In the genomic region with DNA sequence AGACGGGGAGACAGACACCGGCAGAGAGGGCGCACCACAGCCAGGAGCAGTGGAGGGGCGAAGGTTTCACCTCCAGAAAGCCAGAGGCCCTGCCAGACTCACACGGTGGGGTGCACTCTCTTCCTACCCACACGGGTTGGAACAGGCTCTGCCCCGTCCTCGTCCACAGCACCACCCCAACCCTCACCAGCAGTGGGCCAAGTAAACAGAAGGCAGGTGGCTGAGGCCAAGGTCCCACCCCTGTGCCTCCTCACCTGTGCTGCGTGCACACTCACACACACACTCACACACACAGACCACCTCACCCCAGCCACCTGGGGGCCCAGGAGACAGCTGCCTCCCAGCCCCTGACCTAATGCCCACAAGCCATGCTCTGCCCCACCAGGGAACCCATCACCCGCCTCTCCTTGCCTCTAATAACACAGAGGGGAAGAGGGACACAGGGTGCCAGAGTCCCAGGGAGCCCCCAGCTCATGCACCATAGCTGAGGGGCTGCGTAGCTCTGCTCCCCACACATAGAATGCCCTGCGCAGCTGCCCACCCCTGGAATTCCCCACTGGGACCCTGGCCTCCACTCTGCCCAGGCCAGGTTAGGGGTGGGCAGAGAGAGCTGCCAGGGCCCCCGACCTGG, we compare ENCODE assay signal across 9 cellular contexts. TPM values are rescaled to one million over a fixed set of nuclear protein-coding genes. Genes with fewer than 3 reads are reported as not detected.
DNase-seq lines count a peak whose midpoint lies in the region; ATAC-seq, FAIRE-seq and TF ChIP-seq lines count a peak whose summit lies in the region.
"Had no signal": no experiment of that assay in that cellular context is flagged by ENCODE, and none has a peak within 500 bp of the region (broad histone marks: within the 10 kb centered on the region; RNA-seq: fewer than 3 reads in every experiment).

No MANE protein-coding gene starts in this region.

- in situ Hi-C loops in HepG2 (cut with HindIII; ENCODE audit: extremely low pct_ligation_motif_present, low pct_unique_long_range_greater_than_20kb), result no loop called here

- ATAC-seq in HepG2, result no peak

- H3K4me3 ChIP-seq in HFF-Myc (replicated peaks; ENCODE audit: low read depth, low read length) (0 out of 2 replicates have a peak overlapping the region, but pooled peaks have one; percentile 3), HepG2 (replicated peaks in 1 of 3; ENCODE audit: insufficient read depth in 1 of 3, low read depth in 2 of 3, low read length in 3 of 3) (peak overlapping the region; percentile 22 to 100 (median 42)), stomach (peak overlapping the region; percentile 19 to 92 (median 62))
- H3K4me3 ChIP-seq in CD4-positive, alpha-beta memory T cell (ENCODE audit: low read length in 2 of 2), result no peak overlapping the region

- no peak for TF ChIP-seq RAD21 in HepG2 (CRISPR knock-in tag; IDR thresholded peaks at IDR 0.05)

- H3K4me1 Mint-ChIP-seq in CD4-positive, alpha-beta memory T cell, result peaks cover 14 to 47% (median 31%) of the 10 kb centered on the region in 4 donors

- H3K27ac Mint-ChIP-seq in CD4-positive, alpha-beta memory T cell, result peak overlapping the region in 1 of 7 donors; percentile 79

- H3K27me3 Mint-ChIP-seq in CD4-positive, alpha-beta memory T cell, result no peaks in the 10 kb centered on the region

- no peaks in the 10 kb centered on the region; a peak in 1 of 5 replicates for H3K27me3 ChIP-seq in HepG2 (ENCODE audit: control insufficient read depth in 1 of 2, insufficient read depth in 2 of 2, low read length in 2 of 2)
- no peaks in the 10 kb centered on the region for H3K27me3 ChIP-seq in stomach
- no peaks in the 10 kb centered on the region for H3K27me3 ChIP-seq in CD4-positive, alpha-beta memory T cell (ENCODE audit: insufficient read depth, low read length)

- POLR2A ChIA-PET in HepG2 (lab: Yijun Ruan, JAX), result interaction anchor here (0.5 to 4.4 kb wide), 6 partner anchors 9 to 31 kb away, joined by 3 to 45 read pairs (median 4); a partner anchor contains a TSS
- POLR2A ChIA-PET in CD4-positive, alpha-beta memory T cell (lab: Charles Lee; ENCODE audit: partially characterized antibody), result interaction anchor here (1.0 to 1.2 kb wide), 2 partner anchors 31 to 32 kb away, joined by 5 read pairs; a partner anchor contains a TSS

- TF ChIP-seq POLR2A in HepG2 (IDR thresholded peaks at IDR 0.05; ENCODE audit: insufficient read depth in 1 of 2, low read depth in 2 of 2, low read length in 2 of 2) (peak in 1 of 2 experiments; percentile 63; a peak in 2 of 4 replicates), stomach (IDR thresholded peaks at IDR 0.05) (no peak)

- CTCF ChIA-PET in HepG2 (lab: Yijun Ruan, JAX; ENCODE audit: low intra/inter-chr PET ratio, low total read pairs), result no interaction called here
- CTCF ChIA-PET in CD4-positive, alpha-beta memory T cell (lab: Charles Lee; ENCODE audit: partially characterized antibody), result interaction anchor here (5.3 kb wide), 1 partner anchor 24 kb away, joined by 18 read pairs; no protein-coding TSS in a partner anchor

- H3K27ac ChIP-seq in caudate nucleus (ENCODE audit: low read depth, low read length) (peak overlapping the region; percentile 77), HepG2 (ENCODE audit: extremely low read length, insufficient read depth, low read length) (peak overlapping the region; percentile 88), stomach (peak overlapping the region; percentile 93 to 98 (median 96))
- no peak overlapping the region for H3K27ac ChIP-seq in CD4-positive, alpha-beta memory T cell (ENCODE audit: low read depth, low read length)

- DNase-seq in HFF-Myc (ENCODE audit: extremely low read depth, low read depth), result no peak
- peak in 1 of 61 donors; percentile 37 for DNase-seq in caudate nucleus (lab: John Stamatoyannopoulos, UW)
- DNase-seq in HepG2 (ENCODE audit: low spot score), result no peak
- peak; percentile 70 for DNase-seq in stomach
- no peak for DNase-seq in NCI-H748 (lab: John Stamatoyannopoulos, UW; ENCODE audit: unreplicated experiment)
- no peak for DNase-seq in CD4-positive, alpha-beta memory T cell
- DNase-seq in NCI-H524 (lab: John Stamatoyannopoulos, UW), result no peak
- no peak for DNase-seq in A172 (ENCODE audit: low spot score)
- DNase-seq: stimulated activated CD8-positive, alpha-beta memory T cell treated with anti-CD3 and anti-CD28 coated beads, Interleukin-4, amount 100 ng/mL, for 48 hours had no signal

- H3K79me2 ChIP-seq in HepG2 (ENCODE audit: insufficient read depth, low read length), result peaks cover 67% of the 10 kb centered on the region

- TF ChIP-seq CTCF in HFF-Myc (IDR thresholded peaks at IDR 0.05; ENCODE audit: low read depth, low read length, missing control alignments) (no peak), HepG2 (CRISPR knock-in tag; IDR thresholded peaks at IDR 0.05) (peak; percentile 18; the same call in 1 of the 2 replicates), stomach (IDR thresholded peaks at IDR 0.05) (no peak)

- 66% methylated on average over 5 of the region's 13 CpGs for WGBS in HepG2 (ENCODE audit: low lambda C conversion rate)
- 21 to 38% (median 26%) methylated on average over 6 to 13 of the region's 13 CpGs for WGBS in stomach, 5 donors

- peaks cover 0 to 2% of the 10 kb centered on the region in 2 donors for H3K36me3 Mint-ChIP-seq in CD4-positive, alpha-beta memory T cell

- no peak for TF ChIP-seq EP300 in HepG2 (IDR thresholded peaks at IDR 0.05; ENCODE audit: low read depth in 2 of 2, low read length in 2 of 2)
- no peak for TF ChIP-seq EP300 in HepG2 (CRISPR knock-in tag; IDR thresholded peaks at IDR 0.05; ENCODE audit: borderline replicate concordance)
- no peak for TF ChIP-seq EP300 in stomach (IDR thresholded peaks at IDR 0.05)

- peak overlapping the region in 2 of 8 donors; percentile 10 to 42 for H3K4me3 Mint-ChIP-seq in CD4-positive, alpha-beta memory T cell

- peaks cover 82% of the 10 kb centered on the region for H3K4me1 ChIP-seq in HepG2 (ENCODE audit: insufficient read depth, low read length)
- H3K4me1 ChIP-seq in stomach, result peaks cover 76 to 82% (median 80%) of the 10 kb centered on the region in 4 donors
- H3K4me1 ChIP-seq in CD4-positive, alpha-beta memory T cell (ENCODE audit: insufficient read depth, low read length), result peaks cover 50% of the 10 kb centered on the region

- no peaks in the 10 kb centered on the region for H3K9me3 ChIP-seq in HepG2 (ENCODE audit: low read length)
- H3K9me3 ChIP-seq in stomach, result no peaks in the 10 kb centered on the region
- no peaks in the 10 kb centered on the region for H3K9me3 ChIP-seq in CD4-positive, alpha-beta memory T cell (ENCODE audit: control insufficient read depth in 1 of 2, low read length in 2 of 2)

- intact Hi-C loops in HepG2 (cut with micrococcal nuclease; ENCODE audit: unreplicated experiment) (loop anchor here (10.0 kb wide), 2 partner anchors 159 to 209 kb away; a partner anchor contains a TSS), stomach (cut with DNase I; ENCODE audit: low total_unique reads) (no loop called here)
- intact Hi-C loops in CD4-positive, alpha-beta memory T cell (cut with micrococcal nuclease), result no loop called here

- peaks cover 10% of the 10 kb centered on the region; the same call in 1 of the 2 replicates for H4K20me1 ChIP-seq in HepG2 (ENCODE audit: insufficient read depth, low read length)

- no peak for FAIRE-seq in HepG2 (lab: Jason Lieb, UNC)

- H3K4me2 ChIP-seq in HepG2 (ENCODE audit: low read depth, low read length), result peak overlapping the region; percentile 96

- H3K9ac ChIP-seq in HepG2 (ENCODE audit: insufficient read depth, low read depth, low read length), result peak overlapping the region; percentile 98

- peaks cover 0 to 2% (median 0%) of the 10 kb centered on the region in 8 donors for H3K9me3 Mint-ChIP-seq in CD4-positive, alpha-beta memory T cell

- BruUV-seq in HepG2 (replicated peaks; lab: Mats Ljungman, UMichigan), result no TSS peak

- no peaks in the 10 kb centered on the region; a peak in 2 of 5 replicates for H3K36me3 ChIP-seq in HepG2 (replicated peaks in 1 of 2; ENCODE audit: control insufficient read depth in 1 of 2, insufficient read depth in 2 of 2, low read length in 2 of 2)
- no peaks in the 10 kb centered on the region for H3K36me3 ChIP-seq in stomach
- no peaks in the 10 kb centered on the region for H3K36me3 ChIP-seq in CD4-positive, alpha-beta memory T cell (ENCODE audit: insufficient read depth, low read length)

- no peak overlapping the region for H2AFZ ChIP-seq in HepG2 (ENCODE audit: low read length)

RNA-seq across cellular contexts. Expression of a gene that starts 3.1 kb away (rescaled TPM):
- total RNA-seq in HepG2 (2016; rRNA removed; fragmentation: Illumina TruSeq; extraction: Trizol), result 31.5 and 32.4 TPM in 2 replicates
- 9.5 and 9.9 TPM in 2 replicates for total RNA-seq in HepG2 (2016; cell fraction: cytosol; rRNA removed; fragmentation: Illumina TruSeq; extraction: Trizol; ENCODE audit: low read depth)
- 27.7 and 33.5 TPM in 2 replicates for total RNA-seq in HepG2 (2016; cell fraction: insoluble cytoplasmic fraction; rRNA removed; fragmentation: Illumina TruSeq; extraction: Trizol)
- 19.2 and 24.7 TPM in 2 replicates for total RNA-seq in HepG2 (2016; cell fraction: membrane; rRNA removed; fragmentation: Illumina TruSeq; extraction: Trizol)
- total RNA-seq in HepG2 (2016; cell fraction: nucleus; rRNA removed; fragmentation: Illumina TruSeq; extraction: Trizol), result 26.9 and 30.5 TPM in 2 replicates
- polyA plus RNA-seq in HepG2 (2011; rRNA removed), result 305 and 347 TPM in 2 replicates
- 171 and 227 TPM in 2 replicates for polyA plus RNA-seq in HepG2 (2011; cell fraction: cytosol; rRNA removed)
- polyA plus RNA-seq in HepG2 (2011; cell fraction: nucleus; rRNA removed), result 180 and 209 TPM in 2 replicates
- 258 and 265 TPM in 2 replicates for polyA plus RNA-seq in HepG2 (2012)
- 41.8 and 43.2 TPM in 2 replicates for polyA plus RNA-seq in HepG2 (2016; cell fraction: cytosol; fragmentation: Illumina TruSeq; extraction: Trizol; ENCODE audit: low read depth)
- polyA plus RNA-seq in HepG2 (2016; cell fraction: insoluble cytoplasmic fraction; fragmentation: Illumina TruSeq; extraction: Trizol; ENCODE audit: low read depth), result 103 and 141 TPM in 2 replicates
- polyA plus RNA-seq in HepG2 (2016; cell fraction: membrane; fragmentation: Illumina TruSeq; extraction: Trizol; ENCODE audit: low read depth), result 69.2 and 69.5 TPM in 2 replicates
- polyA plus RNA-seq in HepG2 (2016; cell fraction: nucleus; fragmentation: Illumina TruSeq; extraction: Trizol; ENCODE audit: insufficient read depth, low read depth), result 118 and 123 TPM in 2 replicates
- 63.4 and 306 TPM in 2 replicates for polyA minus RNA-seq in HepG2 (2011; rRNA and poly(A)+ RNA removed; ENCODE audit: low replicate concordance)
- polyA minus RNA-seq in HepG2 (2011; cell fraction: cytosol; rRNA and poly(A)+ RNA removed), result 173 and 208 TPM in 2 replicates
- 50.5 and 63.4 TPM in 2 replicates for polyA minus RNA-seq in HepG2 (2011; cell fraction: nucleus; rRNA and poly(A)+ RNA removed)
- total RNA-seq in stomach, result 100 to 1,000 TPM in 2 of 5 donors, 10 to 100 TPM in 3; 33.6 to 156 (median 44.6) TPM
- polyA plus RNA-seq in stomach, result 100 to 1,000 TPM in 1 of 3 donors, 10 to 100 TPM in 2; 75.6 to 116 (median 88.5) TPM
- 10 to 100 TPM; 42.7 to 43.2 TPM for total RNA-seq in CD4-positive, alpha-beta memory T cell
- 10 to 100 TPM; 46.4 to 91.1 TPM for polyA plus RNA-seq in CD4-positive, alpha-beta memory T cell
- 45.9 and 57.1 TPM in 2 replicates for total RNA-seq in A172 (2014; rRNA removed; shearing (Covaris generic))

RNA-seq across cellular contexts. Expression of a gene that starts 5.7 kb away (rescaled TPM):
- total RNA-seq in HepG2 (2016; rRNA removed; fragmentation: Illumina TruSeq; extraction: Trizol) (0.97 TPM in 1 of 2 replicates, not detected in the other), stomach (under 1 TPM in 1 of 5 donors, not detected in 4; 0.73 TPM)
- 0.35 TPM in 1 of 2 replicates, not detected in the other for total RNA-seq in HepG2 (2016; cell fraction: cytosol; rRNA removed; fragmentation: Illumina TruSeq; extraction: Trizol; ENCODE audit: low read depth)
- total RNA-seq in HepG2 (2016; cell fraction: insoluble cytoplasmic fraction; rRNA removed; fragmentation: Illumina TruSeq; extraction: Trizol), result 0.58 TPM in 1 of 2 replicates, not detected in the other
- not detected in 2 replicates for total RNA-seq in HepG2 (2016; cell fraction: membrane; rRNA removed; fragmentation: Illumina TruSeq; extraction: Trizol)
- total RNA-seq in HepG2 (2016; cell fraction: nucleus; rRNA removed; fragmentation: Illumina TruSeq; extraction: Trizol), result 0.69 and 1.2 TPM in 2 replicates
- polyA plus RNA-seq in HepG2 (2011; rRNA removed) (0.40 and 0.50 TPM in 2 replicates), stomach (not detected)
- not detected in 2 replicates for polyA plus RNA-seq in HepG2 (2011; cell fraction: cytosol; rRNA removed)
- 0.40 and 1.1 TPM in 2 replicates for polyA plus RNA-seq in HepG2 (2011; cell fraction: nucleus; rRNA removed)
- 0.21 TPM in 1 of 2 replicates, not detected in the other for polyA plus RNA-seq in HepG2 (2012)
- polyA plus RNA-seq in HepG2 (2016; cell fraction: cytosol; fragmentation: Illumina TruSeq; extraction: Trizol; ENCODE audit: low read depth), result not detected in 2 replicates
- polyA plus RNA-seq in HepG2 (2016; cell fraction: insoluble cytoplasmic fraction; fragmentation: Illumina TruSeq; extraction: Trizol; ENCODE audit: low read depth), result not detected in 2 replicates
- polyA plus RNA-seq in HepG2 (2016; cell fraction: membrane; fragmentation: Illumina TruSeq; extraction: Trizol; ENCODE audit: low read depth), result not detected in 2 replicates
- not detected in 2 replicates for polyA plus RNA-seq in HepG2 (2016; cell fraction: nucleus; fragmentation: Illumina TruSeq; extraction: Trizol; ENCODE audit: insufficient read depth, low read depth)
- 2.1 and 4.3 TPM in 2 replicates for polyA minus RNA-seq in HepG2 (2011; rRNA and poly(A)+ RNA removed; ENCODE audit: low replicate concordance)
- polyA minus RNA-seq in HepG2 (2011; cell fraction: cytosol; rRNA and poly(A)+ RNA removed), result not detected in 2 replicates
- polyA minus RNA-seq in HepG2 (2011; cell fraction: nucleus; rRNA and poly(A)+ RNA removed), result 3.9 and 6.5 TPM in 2 replicates
- total RNA-seq in CD4-positive, alpha-beta memory T cell, result 1 to 10 TPM; 1.9 to 2.1 TPM
- polyA plus RNA-seq in CD4-positive, alpha-beta memory T cell, result under 1 TPM in 1 of 2 donors, not detected in 1; 0.78 TPM
- total RNA-seq in A172 (2014; rRNA removed; shearing (Covaris generic)), result not detected in 2 replicates

RNA-seq across cellular contexts. Expression of a gene that starts 31.4 kb away (rescaled TPM):
- 47.4 and 64.1 TPM in 2 replicates for total RNA-seq in HepG2 (2016; rRNA removed; fragmentation: Illumina TruSeq; extraction: Trizol)
- total RNA-seq in HepG2 (2016; cell fraction: cytosol; rRNA removed; fragmentation: Illumina TruSeq; extraction: Trizol; ENCODE audit: low read depth), result 6.4 and 8.7 TPM in 2 replicates
- 45.0 and 57.8 TPM in 2 replicates for total RNA-seq in HepG2 (2016; cell fraction: insoluble cytoplasmic fraction; rRNA removed; fragmentation: Illumina TruSeq; extraction: Trizol)
- total RNA-seq in HepG2 (2016; cell fraction: membrane; rRNA removed; fragmentation: Illumina TruSeq; extraction: Trizol), result 23.2 TPM in 2 replicates
- 32.4 and 36.4 TPM in 2 replicates for total RNA-seq in HepG2 (2016; cell fraction: nucleus; rRNA removed; fragmentation: Illumina TruSeq; extraction: Trizol)
- polyA plus RNA-seq in HepG2 (2011; rRNA removed), result 45.8 and 50.1 TPM in 2 replicates
- polyA plus RNA-seq in HepG2 (2011; cell fraction: cytosol; rRNA removed), result 28.7 TPM in 2 replicates
- polyA plus RNA-seq in HepG2 (2011; cell fraction: nucleus; rRNA removed), result 70.7 and 76.7 TPM in 2 replicates
- 62.0 and 63.4 TPM in 2 replicates for polyA plus RNA-seq in HepG2 (2012)
- polyA plus RNA-seq in HepG2 (2016; cell fraction: cytosol; fragmentation: Illumina TruSeq; extraction: Trizol; ENCODE audit: low read depth), result 5.1 and 6.4 TPM in 2 replicates
- polyA plus RNA-seq in HepG2 (2016; cell fraction: insoluble cytoplasmic fraction; fragmentation: Illumina TruSeq; extraction: Trizol; ENCODE audit: low read depth), result 59.1 and 66.7 TPM in 2 replicates
- polyA plus RNA-seq in HepG2 (2016; cell fraction: membrane; fragmentation: Illumina TruSeq; extraction: Trizol; ENCODE audit: low read depth), result 14.0 and 14.8 TPM in 2 replicates
- 53.9 and 54.2 TPM in 2 replicates for polyA plus RNA-seq in HepG2 (2016; cell fraction: nucleus; fragmentation: Illumina TruSeq; extraction: Trizol; ENCODE audit: insufficient read depth, low read depth)
- polyA minus RNA-seq in HepG2 (2011; rRNA and poly(A)+ RNA removed; ENCODE audit: low replicate concordance), result 46.1 and 58.4 TPM in 2 replicates
- 29.3 and 32.2 TPM in 2 replicates for polyA minus RNA-seq in HepG2 (2011; cell fraction: cytosol; rRNA and poly(A)+ RNA removed)
- polyA minus RNA-seq in HepG2 (2011; cell fraction: nucleus; rRNA and poly(A)+ RNA removed), result 33.0 and 36.7 TPM in 2 replicates
- total RNA-seq in stomach, result 10 to 100 TPM; 21.6 to 60.8 (median 39.1) TPM
- polyA plus RNA-seq in stomach, result 10 to 100 TPM; 30.2 to 36.4 (median 33.3) TPM
- 10 to 100 TPM; 80.6 to 82.3 TPM for total RNA-seq in CD4-positive, alpha-beta memory T cell
- polyA plus RNA-seq in CD4-positive, alpha-beta memory T cell, result 10 to 100 TPM; 66.1 to 74.9 TPM
- total RNA-seq in A172 (2014; rRNA removed; shearing (Covaris generic)), result 28.5 and 30.6 TPM in 2 replicates

Comparison
In these comparisons a context has a peak if more than half of its experiments do, and no peak if none do; other contexts are left out.
1. H3K4me3 ChIP-seq: peak in HFF-Myc (single experiment), HepG2 (3 of 3) and stomach (4 of 4); none in CD4-positive, alpha-beta memory T cell (0 of 2).